19 cellular contexts compared by ENCODE assay signal in the genomic region with DNA sequence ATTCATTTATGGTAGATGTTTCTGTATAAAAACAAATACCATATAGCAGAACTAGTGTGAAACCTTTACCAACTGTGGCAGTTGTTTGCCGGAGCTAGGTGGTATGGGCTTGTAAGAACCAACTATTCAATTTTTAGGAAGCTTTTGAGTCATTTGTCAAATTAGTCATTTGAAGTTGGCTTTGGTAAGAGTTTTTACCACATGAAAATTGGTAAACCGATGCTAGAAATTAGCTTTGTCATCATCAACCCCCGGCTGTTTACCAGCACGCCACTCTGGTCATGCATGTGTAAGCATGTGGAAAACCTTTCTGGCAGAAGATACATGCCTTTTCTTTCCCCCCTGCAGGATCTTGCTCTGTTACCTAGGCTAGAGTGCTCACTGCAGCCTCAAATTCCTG.
"Had no signal": no experiment of that assay in that cellular context is flagged by ENCODE, and none has a peak within 500 bp of the region (broad histone marks: within the 10 kb centered on the region; RNA-seq: fewer than 3 reads in every experiment).

No MANE protein-coding gene starts in this region.

- H3K4me1 Mint-ChIP-seq: neural progenitor cell had no signal

- H3K9me3 Mint-ChIP-seq: neural progenitor cell, type B pancreatic cell had no signal

- H3K27ac Mint-ChIP-seq: activated naive CD4-positive, alpha-beta T cell treated with anti-CD3 and anti-CD28 coated beads, Interleukin-2, amount 10 ng/mL, durations not matched to agents 7 days and 5 days; endodermal cell; naive thymus-derived CD8-positive, alpha-beta T cell; neural progenitor cell; type B pancreatic cell had no signal

- ATAC-seq: gastrocnemius medialis; left lung; naive thymus-derived CD8-positive, alpha-beta T cell; sciatic nerve had no signal

- H3K27me3 Mint-ChIP-seq: activated naive CD4-positive, alpha-beta T cell treated with anti-CD3 and anti-CD28 coated beads, Interleukin-2, amount 10 ng/mL, durations not matched to agents 7 days and 5 days; naive thymus-derived CD8-positive, alpha-beta T cell; type B pancreatic cell had no signal

- H3K36me3 Mint-ChIP-seq: neural progenitor cell, type B pancreatic cell had no signal

- H3K4me3 Mint-ChIP-seq: activated naive CD4-positive, alpha-beta T cell treated with anti-CD3 and anti-CD28 coated beads, Interleukin-2, amount 10 ng/mL, durations not matched to agents 7 days and 5 days; endodermal cell; neural progenitor cell; type B pancreatic cell had no signal

- DNase-seq: activated CD4-positive, alpha-beta T cell treated with anti-CD3 and anti-CD28 coated beads for 1 hour; activated effector memory CD4-positive, alpha-beta T cell treated with anti-CD3 and anti-CD28 coated beads, Interleukin-2, amount 50 U/mL, for 16 hours; activated naive CD4-positive, alpha-beta T cell treated with anti-CD3 and anti-CD28 coated beads, Interleukin-2, amount 10 ng/mL, durations not matched to agents 7 days and 5 days; amygdala; endodermal cell; esophagus squamous epithelium; gastrocnemius medialis; hippocampal formation; kidney glomerular epithelial cell; left lung; naive thymus-derived CD8-positive, alpha-beta T cell; posterior cingulate gyrus; SK-N-SH; small intestine; stimulated activated CD4-positive, alpha-beta T cell treated with anti-CD3 and anti-CD28 coated beads, Interleukin-2, amount 100 ng/mL, for 48 hours; stomach had no signal
